36 cellular contexts compared by ENCODE assay signal in genomic region chr10:66943590-66943989, GRCh38. TPM values are rescaled to one million over a fixed set of nuclear protein-coding genes. Genes with fewer than 3 reads are reported as not detected.
"Had no signal": no experiment of that assay in that cellular context is flagged by ENCODE, and none has a peak within 500 bp of the region (broad histone marks: within the 10 kb centered on the region; RNA-seq: fewer than 3 reads in every experiment).

No MANE protein-coding gene starts in this region.

- H3K4me1 ChIP-seq: ascending aorta, body of pancreas, breast epithelium had no signal

- H3K27me3 ChIP-seq: adrenal gland, ascending aorta, body of pancreas, brain microvascular endothelial cell, breast epithelium, cardiac muscle cell had no signal

- DNase-seq: activated effector memory CD4-positive, alpha-beta T cell treated with anti-CD3 and anti-CD28 coated beads, Interleukin-2, amount 50 U/mL, for 16 hours; activated effector memory CD4-positive, alpha-beta T cell treated with Interleukin-2 at 50 U/mL for 16 hours; activated gamma-delta T cell; activated gamma-delta T cell treated with Interleukin-2 at 50 U/mL for 16 hours; activated naive CD4-positive, alpha-beta T cell; activated naive CD4-positive, alpha-beta T cell treated with anti-CD3 and anti-CD28 coated beads for 36 hours; activated naive CD4-positive, alpha-beta T cell treated with anti-CD3 and anti-CD28 coated beads, Interleukin-2, amount 10 ng/mL, durations not matched to agents 7 days and 5 days; activated naive CD4-positive, alpha-beta T cell treated with anti-CD3 and anti-CD28 coated beads, Interleukin-2, amount 50 U/mL, for 16 hours; activated naive CD4-positive, alpha-beta T cell treated with Interleukin-2 at 50 U/mL for 16 hours; activated naive CD8-positive, alpha-beta T cell treated with anti-CD3 and anti-CD28 coated beads for 36 hours; activated naive CD8-positive, alpha-beta T cell treated with anti-CD3 and anti-CD28 coated beads, Interleukin-2, amount 10 ng/mL, durations not matched to agents 7 days and 5 days; activated naive CD8-positive, alpha-beta T cell treated with anti-CD3 and anti-CD28 coated beads, Interleukin-2, amount 50 U/mL, for 24 hours; activated T-cell treated with anti-CD3 and anti-CD28 coated beads, Interleukin-2, amount 50 U/mL, for 24 hours; activated T-cell treated with anti-CD3 and anti-CD28 coated beads, Interleukin-2, amount 50 U/mL, for 4 hours; activated T-cell treated with anti-CD3 and anti-CD28 coated beads, Interleukin-2, amount 50 U/mL, for 48 hours; activated T-cell treated with anti-CD3 and anti-CD28 coated beads, Interleukin-2, amount 50 U/mL, for 72 hours; adrenal gland; amniotic stem cell; amygdala; anterior cingulate cortex; aorta; body of pancreas; brain microvascular endothelial cell; caudate nucleus; central memory CD4-positive, alpha-beta T cell; cerebellar nuclear complex had no signal

- H3K9me3 ChIP-seq: adrenal gland, ascending aorta, body of pancreas, breast epithelium had no signal

- H3K36me3 ChIP-seq: adrenal gland, ascending aorta, brain microvascular endothelial cell, breast epithelium, cardiac muscle cell had no signal

- ATAC-seq: activated naive CD4-positive, alpha-beta T cell treated with anti-CD3 and anti-CD28 coated beads, Interleukin-2, amount 50 U/mL, for 72 hours; activated naive CD8-positive, alpha-beta T cell treated with anti-CD3 and anti-CD28 coated beads, Interleukin-2, amount 50 U/mL, for 24 hours; activated T-cell treated with anti-CD3 and anti-CD28 coated beads, Interleukin-2, amount 50 U/mL, for 4 hours; activated T-cell treated with anti-CD3 and anti-CD28 coated beads, Interleukin-2, amount 50 U/mL, for 72 hours; activated T-helper 17 cell treated with anti-CD3 and anti-CD28 coated beads, Interleukin-2, amount 50 U/mL, for 72 hours; body of pancreas had no signal

- H3K27ac ChIP-seq: adrenal gland, ascending aorta, body of pancreas, brain microvascular endothelial cell, breast epithelium, cardiac muscle cell had no signal

- H3K4me3 ChIP-seq: adrenal gland, ascending aorta, body of pancreas, breast epithelium, cardiac muscle cell had no signal

RNA-seq across cellular contexts. Expression of gene LRRTM3, which starts 17.8 kb away (rescaled TPM):
- total RNA-seq: activated naive CD4-positive, alpha-beta T cell treated with anti-CD3 and anti-CD28 coated beads for 36 hours; activated naive CD4-positive, alpha-beta T cell treated with anti-CD3 and anti-CD28 coated beads, Interleukin-2, amount 50 U/mL, for 72 hours; activated naive CD8-positive, alpha-beta T cell treated with anti-CD3 and anti-CD28 coated beads for 36 hours; activated naive CD8-positive, alpha-beta T cell treated with anti-CD3 and anti-CD28 coated beads, Interleukin-2, amount 10 ng/mL, durations not matched to agents 7 days and 5 days; activated T-cell treated with anti-CD3 and anti-CD28 coated beads, Interleukin-2, amount 50 U/mL, for 4 hours; activated T-cell treated with anti-CD3 and anti-CD28 coated beads, Interleukin-2, amount 50 U/mL, for 72 hours; activated T-helper 1 cell treated with anti-CD3 and anti-CD28 coated beads, Interleukin-12 subunit alpha, Interleukin-12 subunit beta, Interleukin-2, Interleukin-4 antibody, amounts not matched to agents 30 ng/mL and 10 ng/mL and 1 ng/mL, durations not matched to agents 14 hours and 24 hours and 36 hours; activated T-helper 2 cell treated with anti-CD3 and anti-CD28 coated beads, Interferon-gamma antibody, Interleukin-2, Interleukin-4, amounts not matched to agents 10 μg/mL and 5 μg/mL and 100 μg/mL, durations not matched to agents 14 hours and 24 hours and 36 hours; ascending aorta; breast epithelium; bronchial epithelial cell; cardiac septum; chondrocyte had no signal
